8 cellular contexts compared by ENCODE assay signal in genomic region chr1:16155537-16156410, GRCh38. TPM values are rescaled to one million over a fixed set of nuclear protein-coding genes. Genes with fewer than 3 reads are reported as not detected.
DNase-seq lines count a peak whose midpoint lies in the region; ATAC-seq, FAIRE-seq and TF ChIP-seq lines count a peak whose summit lies in the region.

Gene EPHA2, minus strand, starts transcription at chr1:16156069. Its CDS starts 137 bp downstream, at chr1:16155932.

- intact Hi-C loops in lower leg skin (cut with DNase I; ENCODE audit: low total_unique reads), result no loop called here

- TF ChIP-seq POLR2A in lower leg skin (IDR thresholded peaks at IDR 0.05) (no peak), GM12891 (IDR thresholded peaks at IDR 0.05; ENCODE audit: low read depth, low read length) (no peak)

- H3K9me3 Mint-ChIP-seq in stimulated activated naive CD8-positive, alpha-beta T cell treated with anti-CD3 and anti-CD28 coated beads, Interleukin-15, Interleukin-2, amounts not matched to agents 100 ng/mL and 50 ng/mL, for 24 hours, result no peaks in the 10 kb centered on the region

- H3K27me3 Mint-ChIP-seq in stimulated activated naive CD8-positive, alpha-beta T cell treated with anti-CD3 and anti-CD28 coated beads, Interleukin-15, Interleukin-2, amounts not matched to agents 100 ng/mL and 50 ng/mL, for 24 hours, result peaks cover 10% of the 10 kb centered on the region

- H3K9me3 ChIP-seq in endocrine pancreas (ENCODE audit: control insufficient read depth, low read length), result no peaks in the 10 kb centered on the region

- ATAC-seq in stimulated activated naive CD8-positive, alpha-beta T cell treated with anti-CD3 and anti-CD28 coated beads, Interleukin-15, Interleukin-2, amounts not matched to agents 100 U/mL and 50 U/mL, for 24 hours, result no peak

- no peaks in the 10 kb centered on the region for H3K27me3 ChIP-seq in endocrine pancreas (ENCODE audit: control insufficient read depth, insufficient read depth, low read length)

- H3K36me3 ChIP-seq in endocrine pancreas (ENCODE audit: control insufficient read depth, insufficient read depth, low read length), result no peaks in the 10 kb centered on the region

- no peak for DNase-seq in stimulated activated naive CD8-positive, alpha-beta T cell treated with anti-CD3 and anti-CD28 coated beads, Interleukin-15, Interleukin-2, amounts not matched to agents 100 U/mL and 50 U/mL, for 24 hours
- peak; percentile 85 for DNase-seq in SK-MEL-5 (ENCODE audit: low read depth, low spot score)
- DNase-seq in lower leg skin (ENCODE audit: low spot score in 2 of 2), result peak; percentile 87 to 98
- peak in 41 of 49 donors; percentile 12 to 89 (median 55) for DNase-seq in substantia nigra (lab: John Stamatoyannopoulos, UW)
- DNase-seq in stimulated activated CD8-positive, alpha-beta memory T cell treated with anti-CD3 and anti-CD28 coated beads, Interleukin-4, amount 100 ng/mL, for 48 hours, result no peak
- no peak for DNase-seq in GM12891 (ENCODE audit: insufficient read length, low spot score)

- in situ Hi-C loops in SK-MEL-5 (cut with HindIII; ENCODE audit: low pct_unique_long_range_greater_than_20kb, low sequenced_read_pairs), result no loop called here

- 4 to 6% methylated on average over 44 to 75 of the region's 89 CpGs for WGBS in lower leg skin, 2 donors

- H3K36me3 Mint-ChIP-seq in stimulated activated naive CD8-positive, alpha-beta T cell treated with anti-CD3 and anti-CD28 coated beads, Interleukin-15, Interleukin-2, amounts not matched to agents 100 ng/mL and 50 ng/mL, for 24 hours (ENCODE audit: low read depth), result no peaks in the 10 kb centered on the region

- peak within 1 kb of the TSS; percentile 34 for H3K9ac ChIP-seq in endocrine pancreas (ENCODE audit: control insufficient read depth, insufficient read depth, low read length)

- H3K27ac Mint-ChIP-seq in stimulated activated naive CD8-positive, alpha-beta T cell treated with anti-CD3 and anti-CD28 coated beads, Interleukin-15, Interleukin-2, amounts not matched to agents 100 ng/mL and 50 ng/mL, for 24 hours, result no peak within 1 kb of the TSS

- no peaks in the 10 kb centered on the region for H3K4me1 ChIP-seq in endocrine pancreas (ENCODE audit: control insufficient read depth, insufficient read depth, low read length)

- FAIRE-seq in GM12891 (lab: Jason Lieb, UNC), result no peak

- no peak within 1 kb of the TSS for H3K4me3 ChIP-seq in endocrine pancreas (ENCODE audit: control insufficient read depth, insufficient read depth, low read length)
- H3K4me3 ChIP-seq in lower leg skin (ENCODE audit: low read depth, poor library complexity, severe bottlenecking), result peak within 1 kb of the TSS; percentile 64

- H3K4me1 Mint-ChIP-seq in stimulated activated naive CD8-positive, alpha-beta T cell treated with anti-CD3 and anti-CD28 coated beads, Interleukin-15, Interleukin-2, amounts not matched to agents 100 ng/mL and 50 ng/mL, for 24 hours (ENCODE audit: low read depth), result peaks cover 41% of the 10 kb centered on the region

- no peak for TF ChIP-seq CTCF in lower leg skin (IDR thresholded peaks at IDR 0.05)

- H3K4me3 Mint-ChIP-seq in stimulated activated naive CD8-positive, alpha-beta T cell treated with anti-CD3 and anti-CD28 coated beads, Interleukin-15, Interleukin-2, amounts not matched to agents 100 ng/mL and 50 ng/mL, for 24 hours, result peak within 1 kb of the TSS; percentile 37

- H3K27ac ChIP-seq in substantia nigra (ENCODE audit: low read depth, low read length, poor library complexity, severe bottlenecking), result peak within 1 kb of the TSS; percentile 32

TF ChIP-seq in GM12891, 5 proteins besides CTCF, POLR2A, EP300 and RAD21:
- TF ChIP-seq POU2F2 (IDR thresholded peaks at IDR 0.05; ENCODE audit: low read depth, low read length) (no peak), POLR2AphosphoS5 (IDR thresholded peaks at IDR 0.05; ENCODE audit: low read depth, low read length) (no peak), SPI1 (IDR thresholded peaks at IDR 0.05; ENCODE audit: low read depth, low read length) (no peak), PAX5 (IDR thresholded peaks at IDR 0.05; ENCODE audit: insufficient read depth, low read length, severe bottlenecking) (no peak), TAF1 (IDR thresholded peaks at IDR 0.05; ENCODE audit: low read depth, low read length) (no peak)

RNA-seq across cellular contexts. Expression of gene EPHA2, which starts in this region (rescaled TPM):
- total RNA-seq in SK-MEL-5 (2014; rRNA removed; shearing (Covaris generic)), result 2.5 and 5.0 TPM in 2 replicates
- 9.0 and 11.4 TPM in 2 replicates for polyA plus RNA-seq in SK-MEL-5 (2015; cell fraction: cytosol; rRNA removed)
- polyA plus RNA-seq in SK-MEL-5 (2015; cell fraction: nucleus; rRNA removed), result 7.4 and 16.9 TPM in 2 replicates
- total RNA-seq in lower leg skin, result 10 to 100 TPM; 63.6 to 83.8 (median 68.8) TPM
- 0.14 TPM for polyA plus RNA-seq in GM12891 (2012; ENCODE audit: low read depth, missing spikeins)

Comparison
In these comparisons a context has a peak if more than half of its experiments do, and no peak if none do; other contexts are left out.
1. RNA of gene EPHA2 (total RNA-seq): 63.6 to 83.8 TPM in lower leg skin; 2.5 to 5.0 TPM in SK-MEL-5; every median in the first group is over 10 times any median in the second.
2. DNase-seq: peak in SK-MEL-5 (single experiment), lower leg skin (2 of 2) and substantia nigra (41 of 49); none in stimulated activated naive CD8-positive, alpha-beta T cell treated with anti-CD3 and anti-CD28 coated beads, Interleukin-15, Interleukin-2, amounts not matched to agents 100 U/mL and 50 U/mL, for 24 hours (single experiment), stimulated activated CD8-positive, alpha-beta memory T cell treated with anti-CD3 and anti-CD28 coated beads, Interleukin-4, amount 100 ng/mL, for 48 hours (single experiment) and GM12891 (single experiment).